ENCODE assay signal across 29 cellular contexts in the genomic region with DNA sequence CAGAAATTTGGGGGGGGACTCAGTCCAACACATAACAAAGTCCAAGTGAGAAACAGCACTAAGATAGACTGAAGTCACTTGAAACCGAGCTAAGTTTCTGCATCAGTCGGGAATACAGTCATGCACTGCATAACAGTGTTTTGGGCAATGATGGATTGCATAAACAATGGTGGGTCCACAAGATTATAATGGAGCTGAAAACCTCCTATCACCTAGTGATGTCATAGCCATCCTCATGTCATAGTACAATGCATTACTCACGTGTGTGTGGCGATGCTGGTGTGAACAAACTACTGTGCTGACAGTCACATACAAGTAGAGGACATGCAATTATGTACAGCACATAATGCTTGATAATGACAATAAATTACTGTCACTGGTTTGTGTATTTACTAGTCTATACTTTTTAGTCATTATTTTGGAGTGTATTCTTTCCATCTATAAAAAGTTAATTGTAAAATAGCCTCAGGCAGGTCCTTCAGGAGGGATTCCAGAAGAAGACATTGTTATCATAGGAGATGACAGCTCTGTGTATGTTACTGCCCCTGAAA.
"Had no signal": no experiment of that assay in that cellular context is flagged by ENCODE, and none has a peak within 500 bp of the region (broad histone marks: within the 10 kb centered on the region; RNA-seq: fewer than 3 reads in every experiment).

No MANE protein-coding gene starts in this region.

- ATAC-seq: activated CD8-positive, alpha-beta memory T cell treated with anti-CD3 and anti-CD28 coated beads, Interleukin-2, amount 10 ng/mL, durations not matched to agents 7 days and 5 days had no signal

- H2AFZ ChIP-seq: PC-9 had no signal

- H3K4me2 ChIP-seq: PC-9 had no signal

- H3K36me3 Mint-ChIP-seq: activated CD8-positive, alpha-beta memory T cell treated with anti-CD3 and anti-CD28 coated beads, Interleukin-2, amount 10 ng/mL, durations not matched to agents 7 days and 5 days; activated naive CD4-positive, alpha-beta T cell treated with anti-CD3 and anti-CD28 coated beads, Interleukin-2, amount 10 ng/mL, durations not matched to agents 7 days and 5 days; activated naive CD8-positive, alpha-beta T cell treated with anti-CD3 and anti-CD28 coated beads for 36 hours had no signal

- H3K4me3 Mint-ChIP-seq: activated CD4-positive, alpha-beta memory T cell treated with anti-CD3 and anti-CD28 coated beads, Interleukin-2, amount 10 ng/mL, durations not matched to agents 7 days and 5 days; activated CD8-positive, alpha-beta memory T cell treated with anti-CD3 and anti-CD28 coated beads, Interleukin-2, amount 10 ng/mL, durations not matched to agents 7 days and 5 days; activated naive CD4-positive, alpha-beta T cell treated with anti-CD3 and anti-CD28 coated beads, Interleukin-2, amount 10 ng/mL, durations not matched to agents 7 days and 5 days; activated naive CD8-positive, alpha-beta T cell treated with anti-CD3 and anti-CD28 coated beads for 36 hours had no signal

- H3K4me1 Mint-ChIP-seq: activated CD4-positive, alpha-beta memory T cell treated with anti-CD3 and anti-CD28 coated beads, Interleukin-2, amount 10 ng/mL, durations not matched to agents 7 days and 5 days; activated CD8-positive, alpha-beta memory T cell treated with anti-CD3 and anti-CD28 coated beads, Interleukin-2, amount 10 ng/mL, durations not matched to agents 7 days and 5 days; activated naive CD4-positive, alpha-beta T cell treated with anti-CD3 and anti-CD28 coated beads, Interleukin-2, amount 10 ng/mL, durations not matched to agents 7 days and 5 days; activated naive CD8-positive, alpha-beta T cell treated with anti-CD3 and anti-CD28 coated beads for 36 hours had no signal

- DNase-seq: activated CD4-positive, alpha-beta memory T cell treated with anti-CD3 and anti-CD28 coated beads, Interleukin-2, amount 10 ng/mL, durations not matched to agents 7 days and 5 days; activated CD4-positive, alpha-beta T cell treated with anti-CD3 and anti-CD28 coated beads for 1 hour; activated CD4-positive, alpha-beta T cell treated with anti-CD3 and anti-CD28 coated beads for 48 hours; activated CD4-positive, CD25-positive, alpha-beta regulatory T cell; activated CD8-positive, alpha-beta memory T cell treated with anti-CD3 and anti-CD28 coated beads for 24 hours; activated CD8-positive, alpha-beta memory T cell treated with anti-CD3 and anti-CD28 coated beads, Interleukin-2, amount 10 ng/mL, durations not matched to agents 7 days and 5 days; activated CD8-positive, alpha-beta memory T cell treated with anti-CD3 and anti-CD28 coated beads, Interleukin-2, amount 50 U/mL, for 48 hours; activated effector memory CD4-positive, alpha-beta T cell treated with Interleukin-2 at 50 U/mL for 16 hours; activated naive CD4-positive, alpha-beta T cell treated with anti-CD3 and anti-CD28 coated beads, Interleukin-2, amount 10 ng/mL, durations not matched to agents 7 days and 5 days; activated naive CD8-positive, alpha-beta T cell treated with anti-CD3 and anti-CD28 coated beads for 36 hours; activated T-cell treated with anti-CD3 and anti-CD28 coated beads, Interleukin-2, amount 50 U/mL, for 48 hours; amniotic stem cell; aorta; brain microvascular endothelial cell; central memory CD4-positive, alpha-beta T cell; NCI-H1105 treated with DMSO at 0.1 percent for 48 hours; NCI-H1436; NCI-H1694; NCI-H1930; NCI-H2081 treated with DMSO at 0.1 percent for 48 hours; NCI-H446; NCI-H510A treated with DMSO at 0.1 percent for 48 hours; NCI-H526 treated with DMSO at 0.1 percent for 48 hours; NK-92 treated with Interleukin-12 subunit alpha and Interleukin-12 subunit beta, amount 100 ng/mL, for 24 hours; PC-9; Right ventricle myocardium superior; SW 1271; T1000; WERI-Rb-1 had no signal

- H3K4me3 ChIP-seq: PC-9 had no signal

- H3K36me3 ChIP-seq: brain microvascular endothelial cell, WERI-Rb-1 had no signal

- H3K27ac ChIP-seq: brain microvascular endothelial cell, PC-9, WERI-Rb-1 had no signal

- H3K27me3 ChIP-seq: brain microvascular endothelial cell had no signal

- H3K9me3 Mint-ChIP-seq: activated CD4-positive, alpha-beta memory T cell treated with anti-CD3 and anti-CD28 coated beads, Interleukin-2, amount 10 ng/mL, durations not matched to agents 7 days and 5 days; activated naive CD4-positive, alpha-beta T cell treated with anti-CD3 and anti-CD28 coated beads, Interleukin-2, amount 10 ng/mL, durations not matched to agents 7 days and 5 days; activated naive CD8-positive, alpha-beta T cell treated with anti-CD3 and anti-CD28 coated beads for 36 hours had no signal

- H3K27ac Mint-ChIP-seq: activated CD4-positive, alpha-beta memory T cell treated with anti-CD3 and anti-CD28 coated beads, Interleukin-2, amount 10 ng/mL, durations not matched to agents 7 days and 5 days; activated CD8-positive, alpha-beta memory T cell treated with anti-CD3 and anti-CD28 coated beads, Interleukin-2, amount 10 ng/mL, durations not matched to agents 7 days and 5 days; activated naive CD4-positive, alpha-beta T cell treated with anti-CD3 and anti-CD28 coated beads, Interleukin-2, amount 10 ng/mL, durations not matched to agents 7 days and 5 days; activated naive CD8-positive, alpha-beta T cell treated with anti-CD3 and anti-CD28 coated beads for 36 hours had no signal

- H3K27me3 Mint-ChIP-seq: activated CD4-positive, alpha-beta memory T cell treated with anti-CD3 and anti-CD28 coated beads, Interleukin-2, amount 10 ng/mL, durations not matched to agents 7 days and 5 days had no signal
